2 cellular contexts compared by ENCODE assay signal in the genomic region with DNA sequence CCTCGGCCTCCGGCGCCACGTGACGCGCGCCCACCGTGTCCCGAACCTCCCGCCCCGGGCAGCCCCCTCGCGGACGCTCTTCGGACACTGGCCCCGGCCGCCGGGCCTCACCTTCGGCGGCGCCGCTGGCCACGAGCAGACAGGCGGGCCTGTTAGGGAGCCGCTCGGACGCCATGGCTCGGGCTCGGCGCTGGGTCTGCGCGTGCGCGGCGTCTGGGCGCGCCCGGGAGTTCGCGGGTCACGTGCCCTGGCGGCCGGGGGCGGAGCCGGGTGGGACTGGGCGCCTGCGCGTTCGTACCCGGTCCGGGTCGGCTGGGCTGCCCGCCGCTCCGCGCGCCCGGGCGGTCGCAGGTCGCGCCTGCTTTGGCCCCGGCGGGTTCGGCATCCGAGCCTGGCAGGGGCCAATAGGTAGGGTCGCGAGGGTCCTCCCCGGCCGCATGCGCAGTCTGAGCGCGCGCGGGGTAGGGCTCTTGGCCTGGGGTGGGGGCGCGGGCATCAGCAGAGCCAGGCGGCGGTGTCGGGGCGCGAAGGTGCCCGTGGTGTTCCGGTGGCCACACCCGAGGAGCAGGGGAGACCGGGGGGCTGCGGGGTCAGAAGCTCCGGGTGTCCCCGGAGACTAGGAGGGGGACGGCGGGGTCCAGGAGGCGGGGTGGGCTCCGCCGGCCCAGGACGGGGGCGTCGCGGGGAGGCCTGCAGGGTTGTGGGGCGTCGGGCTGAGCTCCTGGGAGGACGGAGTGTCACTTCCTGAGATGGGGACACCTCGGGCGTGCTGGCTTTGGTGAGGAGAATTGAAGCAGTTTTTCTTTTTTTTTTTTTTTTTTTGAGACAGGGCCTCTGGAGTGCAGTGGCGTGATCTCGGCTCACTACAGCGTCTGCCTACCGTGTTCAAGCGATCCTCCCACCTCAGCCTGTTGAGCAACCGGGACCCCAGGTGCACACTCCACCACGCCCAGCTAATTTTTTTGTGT.
A peak's percentile ranks its signal among the peaks of the same experiment; 100 is the strongest.
TF ChIP-seq lines count a peak whose summit lies in the region.

A gene with protein sequence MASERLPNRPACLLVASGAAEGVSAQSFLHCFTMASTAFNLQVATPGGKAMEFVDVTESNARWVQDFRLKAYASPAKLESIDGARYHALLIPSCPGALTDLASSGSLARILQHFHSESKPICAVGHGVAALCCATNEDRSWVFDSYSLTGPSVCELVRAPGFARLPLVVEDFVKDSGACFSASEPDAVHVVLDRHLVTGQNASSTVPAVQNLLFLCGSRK (minus strand): TSS at position 200 of the 968 bp plus-strand sequence. CDS start 25 bp downstream, at position 175.

TF ChIP-seq in HCT116, 20 proteins besides CTCF, POLR2A, EP300 and RAD21 (continued from another document):
- TF ChIP-seq SRF (IDR thresholded peaks at IDR 0.05; ENCODE audit: low read depth) (no peak), EGR1 (IDR thresholded peaks at IDR 0.05; ENCODE audit: low read depth) (peak; percentile 32; the same call in 1 of the 2 replicates), CBX3 (IDR thresholded peaks at IDR 0.05; ENCODE audit: low read depth) (no peak), JUND (IDR thresholded peaks at IDR 0.05) (no peak), ZFX (IDR thresholded peaks at IDR 0.05) (peak; percentile 75; the same call in 1 of the 2 replicates), POLR2AphosphoS5 (IDR thresholded peaks at IDR 0.05; ENCODE audit: low read depth, low read length) (peak; percentile 97), YY1 (IDR thresholded peaks at IDR 0.05; ENCODE audit: extremely low read depth, insufficient replicate concordance, low read depth, low read length) (peak; percentile 85), EZH2 (IDR thresholded peaks at IDR 0.05) (no peak), SP1 (IDR thresholded peaks at IDR 0.05; ENCODE audit: low read depth) (no peak), FOSL1 (IDR thresholded peaks at IDR 0.05; ENCODE audit: low read depth) (no peak), SIN3A (IDR thresholded peaks at IDR 0.05; ENCODE audit: low read depth) (0 out of 2 replicates have a peak, but pooled peaks have one; percentile 11), CEBPB (IDR thresholded peaks at IDR 0.05; ENCODE audit: low read depth) (no peak)
- TF ChIP-seq, protein P1, sequence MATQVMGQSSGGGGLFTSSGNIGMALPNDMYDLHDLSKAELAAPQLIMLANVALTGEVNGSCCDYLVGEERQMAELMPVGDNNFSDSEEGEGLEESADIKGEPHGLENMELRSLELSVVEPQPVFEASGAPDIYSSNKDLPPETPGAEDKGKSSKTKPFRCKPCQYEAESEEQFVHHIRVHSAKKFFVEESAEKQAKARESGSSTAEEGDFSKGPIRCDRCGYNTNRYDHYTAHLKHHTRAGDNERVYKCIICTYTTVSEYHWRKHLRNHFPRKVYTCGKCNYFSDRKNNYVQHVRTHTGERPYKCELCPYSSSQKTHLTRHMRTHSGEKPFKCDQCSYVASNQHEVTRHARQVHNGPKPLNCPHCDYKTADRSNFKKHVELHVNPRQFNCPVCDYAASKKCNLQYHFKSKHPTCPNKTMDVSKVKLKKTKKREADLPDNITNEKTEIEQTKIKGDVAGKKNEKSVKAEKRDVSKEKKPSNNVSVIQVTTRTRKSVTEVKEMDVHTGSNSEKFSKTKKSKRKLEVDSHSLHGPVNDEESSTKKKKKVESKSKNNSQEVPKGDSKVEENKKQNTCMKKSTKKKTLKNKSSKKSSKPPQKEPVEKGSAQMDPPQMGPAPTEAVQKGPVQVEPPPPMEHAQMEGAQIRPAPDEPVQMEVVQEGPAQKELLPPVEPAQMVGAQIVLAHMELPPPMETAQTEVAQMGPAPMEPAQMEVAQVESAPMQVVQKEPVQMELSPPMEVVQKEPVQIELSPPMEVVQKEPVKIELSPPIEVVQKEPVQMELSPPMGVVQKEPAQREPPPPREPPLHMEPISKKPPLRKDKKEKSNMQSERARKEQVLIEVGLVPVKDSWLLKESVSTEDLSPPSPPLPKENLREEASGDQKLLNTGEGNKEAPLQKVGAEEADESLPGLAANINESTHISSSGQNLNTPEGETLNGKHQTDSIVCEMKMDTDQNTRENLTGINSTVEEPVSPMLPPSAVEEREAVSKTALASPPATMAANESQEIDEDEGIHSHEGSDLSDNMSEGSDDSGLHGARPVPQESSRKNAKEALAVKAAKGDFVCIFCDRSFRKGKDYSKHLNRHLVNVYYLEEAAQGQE (IDR thresholded peaks at IDR 0.05; ENCODE audit: low read depth) = no peak
- TF ChIP-seq, protein P2, sequence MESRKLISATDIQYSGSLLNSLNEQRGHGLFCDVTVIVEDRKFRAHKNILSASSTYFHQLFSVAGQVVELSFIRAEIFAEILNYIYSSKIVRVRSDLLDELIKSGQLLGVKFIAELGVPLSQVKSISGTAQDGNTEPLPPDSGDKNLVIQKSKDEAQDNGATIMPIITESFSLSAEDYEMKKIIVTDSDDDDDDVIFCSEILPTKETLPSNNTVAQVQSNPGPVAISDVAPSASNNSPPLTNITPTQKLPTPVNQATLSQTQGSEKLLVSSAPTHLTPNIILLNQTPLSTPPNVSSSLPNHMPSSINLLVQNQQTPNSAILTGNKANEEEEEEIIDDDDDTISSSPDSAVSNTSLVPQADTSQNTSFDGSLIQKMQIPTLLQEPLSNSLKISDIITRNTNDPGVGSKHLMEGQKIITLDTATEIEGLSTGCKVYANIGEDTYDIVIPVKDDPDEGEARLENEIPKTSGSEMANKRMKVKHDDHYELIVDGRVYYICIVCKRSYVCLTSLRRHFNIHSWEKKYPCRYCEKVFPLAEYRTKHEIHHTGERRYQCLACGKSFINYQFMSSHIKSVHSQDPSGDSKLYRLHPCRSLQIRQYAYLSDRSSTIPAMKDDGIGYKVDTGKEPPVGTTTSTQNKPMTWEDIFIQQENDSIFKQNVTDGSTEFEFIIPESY (IDR thresholded peaks at IDR 0.05; ENCODE audit: extremely low read depth, insufficient replicate concordance, low read length) = no peak
- TF ChIP-seq, protein P3, sequence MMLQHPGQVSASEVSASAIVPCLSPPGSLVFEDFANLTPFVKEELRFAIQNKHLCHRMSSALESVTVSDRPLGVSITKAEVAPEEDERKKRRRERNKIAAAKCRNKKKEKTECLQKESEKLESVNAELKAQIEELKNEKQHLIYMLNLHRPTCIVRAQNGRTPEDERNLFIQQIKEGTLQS (IDR thresholded peaks at IDR 0.05) = no peak
- TF ChIP-seq, protein P4, sequence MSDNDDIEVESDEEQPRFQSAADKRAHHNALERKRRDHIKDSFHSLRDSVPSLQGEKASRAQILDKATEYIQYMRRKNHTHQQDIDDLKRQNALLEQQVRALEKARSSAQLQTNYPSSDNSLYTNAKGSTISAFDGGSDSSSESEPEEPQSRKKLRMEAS (IDR thresholded peaks at IDR 0.05) = peak; percentile 55

TF ChIP-seq in SK-N-SH, 30 proteins besides CTCF, POLR2A, EP300 and RAD21 (continued from another document and continues in another):
- TF ChIP-seq, protein P5, sequence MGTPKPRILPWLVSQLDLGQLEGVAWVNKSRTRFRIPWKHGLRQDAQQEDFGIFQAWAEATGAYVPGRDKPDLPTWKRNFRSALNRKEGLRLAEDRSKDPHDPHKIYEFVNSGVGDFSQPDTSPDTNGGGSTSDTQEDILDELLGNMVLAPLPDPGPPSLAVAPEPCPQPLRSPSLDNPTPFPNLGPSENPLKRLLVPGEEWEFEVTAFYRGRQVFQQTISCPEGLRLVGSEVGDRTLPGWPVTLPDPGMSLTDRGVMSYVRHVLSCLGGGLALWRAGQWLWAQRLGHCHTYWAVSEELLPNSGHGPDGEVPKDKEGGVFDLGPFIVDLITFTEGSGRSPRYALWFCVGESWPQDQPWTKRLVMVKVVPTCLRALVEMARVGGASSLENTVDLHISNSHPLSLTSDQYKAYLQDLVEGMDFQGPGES (IDR thresholded peaks at IDR 0.05; ENCODE audit: low read depth, low read length) = no peak
- TF ChIP-seq, protein P6, sequence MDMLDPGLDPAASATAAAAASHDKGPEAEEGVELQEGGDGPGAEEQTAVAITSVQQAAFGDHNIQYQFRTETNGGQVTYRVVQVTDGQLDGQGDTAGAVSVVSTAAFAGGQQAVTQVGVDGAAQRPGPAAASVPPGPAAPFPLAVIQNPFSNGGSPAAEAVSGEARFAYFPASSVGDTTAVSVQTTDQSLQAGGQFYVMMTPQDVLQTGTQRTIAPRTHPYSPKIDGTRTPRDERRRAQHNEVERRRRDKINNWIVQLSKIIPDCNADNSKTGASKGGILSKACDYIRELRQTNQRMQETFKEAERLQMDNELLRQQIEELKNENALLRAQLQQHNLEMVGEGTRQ (IDR thresholded peaks at IDR 0.05; ENCODE audit: borderline replicate concordance, low read depth, low read length) = peak; percentile 85
- TF ChIP-seq NFIC (IDR thresholded peaks at IDR 0.05; ENCODE audit: borderline replicate concordance) (no peak), TAF1 (IDR thresholded peaks at IDR 0.05; ENCODE audit: borderline replicate concordance, low read depth, low read length) (peak; percentile 62; the same call in 1 of the 2 replicates), FOXM1 (IDR thresholded peaks at IDR 0.05; ENCODE audit: low read depth) (no peak), RCOR1 (IDR thresholded peaks at IDR 0.05; ENCODE audit: low read length) (no peak), EZH2phosphoT487 (IDR thresholded peaks at IDR 0.05; ENCODE audit: borderline replicate concordance, low read depth) (no peak), TEAD4 (IDR thresholded peaks at IDR 0.05; ENCODE audit: borderline replicate concordance, insufficient read depth) (no peak), POLR2AphosphoS5 (IDR thresholded peaks at IDR 0.05; ENCODE audit: low read depth, low read length) (peak; percentile 87), YY1 (IDR thresholded peaks at IDR 0.05; ENCODE audit: low read depth) (peak; percentile 60; the same call in 1 of the 2 replicates), TCF12 (IDR thresholded peaks at IDR 0.05) (no peak), NRF1 (IDR thresholded peaks at IDR 0.05; ENCODE audit: low read depth, low read length) (peak; percentile 81), RXRA (IDR thresholded peaks at IDR 0.05; ENCODE audit: borderline replicate concordance, low read depth) (no peak), ELF1 (IDR thresholded peaks at IDR 0.05) (no peak), MXI1 (IDR thresholded peaks at IDR 0.05; ENCODE audit: low read depth, low read length) (peak; percentile 73), MEF2A (IDR thresholded peaks at IDR 0.05; ENCODE audit: borderline replicate concordance, low read depth) (no peak), CHD2 (IDR thresholded peaks at IDR 0.05; ENCODE audit: low read length, partially characterized antibody) (peak; percentile 10), SIN3A (IDR thresholded peaks at IDR 0.05; ENCODE audit: borderline replicate concordance, low read depth, low read length) (no peak), JUND (IDR thresholded peaks at IDR 0.05) (no peak), SMC3 (IDR thresholded peaks at IDR 0.05; ENCODE audit: low read depth, low read length) (no peak), RFX5 (IDR thresholded peaks at IDR 0.05; ENCODE audit: low read length) (no peak), GABPA (IDR thresholded peaks at IDR 0.05; ENCODE audit: low read depth) (no peak), FOXJ3 (CRISPR knock-in tag; IDR thresholded peaks at IDR 0.05) (no peak)
- TF ChIP-seq, protein P7, sequence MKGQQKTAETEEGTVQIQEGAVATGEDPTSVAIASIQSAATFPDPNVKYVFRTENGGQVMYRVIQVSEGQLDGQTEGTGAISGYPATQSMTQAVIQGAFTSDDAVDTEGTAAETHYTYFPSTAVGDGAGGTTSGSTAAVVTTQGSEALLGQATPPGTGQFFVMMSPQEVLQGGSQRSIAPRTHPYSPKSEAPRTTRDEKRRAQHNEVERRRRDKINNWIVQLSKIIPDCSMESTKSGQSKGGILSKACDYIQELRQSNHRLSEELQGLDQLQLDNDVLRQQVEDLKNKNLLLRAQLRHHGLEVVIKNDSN (IDR thresholded peaks at IDR 0.05; ENCODE audit: borderline replicate concordance, low read depth) = peak; percentile 93
- TF ChIP-seq, protein P4 (IDR thresholded peaks at IDR 0.05; ENCODE audit: low read depth) = 0 out of 2 replicates have a peak, but pooled peaks have one; percentile 31
- TF ChIP-seq, protein P8, sequence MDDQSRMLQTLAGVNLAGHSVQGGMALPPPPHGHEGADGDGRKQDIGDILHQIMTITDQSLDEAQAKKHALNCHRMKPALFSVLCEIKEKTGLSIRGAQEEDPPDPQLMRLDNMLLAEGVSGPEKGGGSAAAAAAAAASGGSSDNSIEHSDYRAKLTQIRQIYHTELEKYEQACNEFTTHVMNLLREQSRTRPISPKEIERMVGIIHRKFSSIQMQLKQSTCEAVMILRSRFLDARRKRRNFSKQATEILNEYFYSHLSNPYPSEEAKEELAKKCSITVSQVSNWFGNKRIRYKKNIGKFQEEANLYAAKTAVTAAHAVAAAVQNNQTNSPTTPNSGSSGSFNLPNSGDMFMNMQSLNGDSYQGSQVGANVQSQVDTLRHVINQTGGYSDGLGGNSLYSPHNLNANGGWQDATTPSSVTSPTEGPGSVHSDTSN (IDR thresholded peaks at IDR 0.05) = no peak
- TF ChIP-seq, protein P1 (IDR thresholded peaks at IDR 0.05; ENCODE audit: low read depth, low read length) = no peak
- TF ChIP-seq, protein P2 (IDR thresholded peaks at IDR 0.05; ENCODE audit: borderline replicate concordance, low read depth) = no peak
